In genomic region chr3:18425641-18426403, GRCh38 we compare ENCODE assay signal across 8 cellular contexts. TPM values are rescaled to one million over a fixed set of nuclear protein-coding genes. Genes with fewer than 3 reads are reported as not detected.
A peak's percentile ranks its signal among the peaks of the same experiment; 100 is the strongest.
DNase-seq lines count a peak whose midpoint lies in the region; ATAC-seq and TF ChIP-seq lines count a peak whose summit lies in the region.

No MANE protein-coding gene starts in this region.

- H3K9me3 ChIP-seq in mesenchymal stem cell (ENCODE audit: control insufficient read depth, low read length): no peaks in the 10 kb centered on the region

- peak overlapping the region; percentile 72 for H3K9ac ChIP-seq in mesenchymal stem cell (ENCODE audit: low read length)

- H3K4me3 ChIP-seq in GM12864 (ENCODE audit: low read depth, low read length) (peak overlapping the region; percentile 12; the same call in 1 of the 2 replicates), mesenchymal stem cell (ENCODE audit: insufficient read depth in 1 of 2, low read depth in 1 of 2, low read length in 2 of 2) (peak overlapping the region; percentile 80 to 83)

- peak overlapping the region in 1 of 2 experiments; percentile 28 for H3K18ac ChIP-seq in mesenchymal stem cell (ENCODE audit: low read depth in 1 of 2, low read length in 2 of 2)

- peaks cover 0 to 7% of the 10 kb centered on the region in 2 experiments for H3K27me3 ChIP-seq in mesenchymal stem cell (ENCODE audit: control insufficient read depth in 1 of 2, insufficient read depth in 1 of 2, low read length in 2 of 2)

- H3K4me1 ChIP-seq in mesenchymal stem cell (ENCODE audit: control insufficient read depth, insufficient read depth, low read depth, low read length): no peaks in the 10 kb centered on the region

- 1% methylated on average over 26 of the region's 51 CpGs for WGBS in mesenchymal stem cell

- H3K27ac Mint-ChIP-seq in dendritic cell treated with granulocyte-macrophage colony-stimulating factor and Interleukin-4, amounts not matched to agents 40 ng/mL and 50 ng/mL, for 4 days: peak overlapping the region; percentile 91

- H4K8ac ChIP-seq in mesenchymal stem cell (ENCODE audit: low read length): no peak overlapping the region

- no peak for DNase-seq in GM12864 (ENCODE audit: low read depth)
- peak; percentile 88 for DNase-seq in NCI-H146 (lab: John Stamatoyannopoulos, UW)
- DNase-seq in activated CD4-positive, alpha-beta T cell treated with anti-CD3 and anti-CD28 coated beads for 1 hour: peak; percentile 61
- peak; percentile 8 for DNase-seq in mesenchymal stem cell
- peak; percentile 62 to 63 for DNase-seq in stimulated activated CD8-positive, alpha-beta memory T cell treated with anti-CD3 and anti-CD28 coated beads, Interleukin-15, amount 100 ng/mL, for 4 hours (ENCODE audit: low read depth in 2 of 2)

- no peak overlapping the region for H2AK5ac ChIP-seq in mesenchymal stem cell (ENCODE audit: low read length, severe bottlenecking)

- H3K36me3 Mint-ChIP-seq in dendritic cell treated with granulocyte-macrophage colony-stimulating factor and Interleukin-4, amounts not matched to agents 40 ng/mL and 50 ng/mL, for 4 days (ENCODE audit: low read depth): peaks cover 25% of the 10 kb centered on the region

- peaks cover 32% of the 10 kb centered on the region for H3K4me1 Mint-ChIP-seq in dendritic cell treated with granulocyte-macrophage colony-stimulating factor and Interleukin-4, amounts not matched to agents 40 ng/mL and 50 ng/mL, for 4 days (ENCODE audit: low read depth)

- H4K91ac ChIP-seq in mesenchymal stem cell (ENCODE audit: low read length): no peak overlapping the region

- no peak overlapping the region for H3K4ac ChIP-seq in mesenchymal stem cell (ENCODE audit: low read depth in 1 of 2, low read length in 2 of 2)

- no peak overlapping the region for H2BK15ac ChIP-seq in mesenchymal stem cell (ENCODE audit: low read depth, poor library complexity, severe bottlenecking)

- no peaks in the 10 kb centered on the region for H3K9me3 Mint-ChIP-seq in dendritic cell treated with granulocyte-macrophage colony-stimulating factor and Interleukin-4, amounts not matched to agents 40 ng/mL and 50 ng/mL, for 4 days

- H2AFZ ChIP-seq in mesenchymal stem cell (ENCODE audit: low read depth, low read length): no peak overlapping the region

- no peak overlapping the region for H3K27ac ChIP-seq in mesenchymal stem cell (ENCODE audit: low read length, poor library complexity, severe bottlenecking)

- H3K23ac ChIP-seq in mesenchymal stem cell (ENCODE audit: low read length in 2 of 2): peak overlapping the region in 1 of 2 experiments; percentile 81

- H3K4me2 ChIP-seq in mesenchymal stem cell (ENCODE audit: low read length, poor library complexity, severe bottlenecking): peak overlapping the region; percentile 97

- ATAC-seq in GM18520 (IDR thresholded peaks at IDR 0.05; ENCODE audit: unreplicated experiment): no peak
- ATAC-seq in HG02884 (IDR thresholded peaks at IDR 0.05; ENCODE audit: unreplicated experiment): no peak

- TF ChIP-seq CTCF in GM12864 (IDR thresholded peaks at IDR 0.05; ENCODE audit: low read depth, low read length, missing control alignments): no peak

- H2BK120ac ChIP-seq in mesenchymal stem cell (ENCODE audit: low read depth, low read length): no peak overlapping the region

- no peaks in the 10 kb centered on the region for H3K79me1 ChIP-seq in mesenchymal stem cell (replicated peaks; ENCODE audit: low read length, poor library complexity, severe bottlenecking)

- H3K27me3 Mint-ChIP-seq in dendritic cell treated with granulocyte-macrophage colony-stimulating factor and Interleukin-4, amounts not matched to agents 40 ng/mL and 50 ng/mL, for 4 days: peaks cover 4% of the 10 kb centered on the region

- peaks cover 0 to under 1% of the 10 kb centered on the region in 2 experiments for H3K36me3 ChIP-seq in mesenchymal stem cell (ENCODE audit: control insufficient read depth in 1 of 2, insufficient read depth in 2 of 2, low read depth in 1 of 2, low read length in 2 of 2)

- H2BK12ac ChIP-seq in mesenchymal stem cell (ENCODE audit: low read length in 2 of 2): no peak overlapping the region

- intact Hi-C loops in dendritic cell treated with granulocyte-macrophage colony-stimulating factor and Interleukin-4, amounts not matched to agents 40 ng/mL and 50 ng/mL, for 4 days (cut with micrococcal nuclease): loop anchor here (2.0 to 10.0 kb wide), 3 partner anchors 19 to 681 kb away; partner anchors contain the start of gene TBC1D5

- peak overlapping the region; percentile 97 for H3K4me3 Mint-ChIP-seq in dendritic cell treated with granulocyte-macrophage colony-stimulating factor and Interleukin-4, amounts not matched to agents 40 ng/mL and 50 ng/mL, for 4 days

- peak overlapping the region in 1 of 2 experiments; percentile 45 for H3K14ac ChIP-seq in mesenchymal stem cell (ENCODE audit: low read length in 2 of 2)

- no peak overlapping the region for H2BK5ac ChIP-seq in mesenchymal stem cell (ENCODE audit: low read depth, low read length, poor library complexity, severe bottlenecking)

RNA-seq across cellular contexts. Expression of gene SATB1, which starts 0.7 kb away (rescaled TPM):
- polyA plus RNA-seq in mesenchymal stem cell (2013, experiment 1 of 2): 6.3 TPM
- 6.4 TPM for polyA plus RNA-seq in mesenchymal stem cell (2013, experiment 2 of 2)
